Comparison of ENCODE assay signal across 13 cellular contexts in genomic region chr2:96822786-96823185, GRCh38.
"Had no signal": no experiment of that assay in that cellular context is flagged by ENCODE, and none has a peak within 500 bp of the region (broad histone marks: within the 10 kb centered on the region; RNA-seq: fewer than 3 reads in every experiment).

No MANE protein-coding gene starts in this region.

- H3K27me3 Mint-ChIP-seq: activated CD8-positive, alpha-beta memory T cell treated with anti-CD3 and anti-CD28 coated beads, Interleukin-2, amount 10 ng/mL, durations not matched to agents 7 days and 5 days; naive thymus-derived CD8-positive, alpha-beta T cell had no signal

- DNase-seq: activated CD8-positive, alpha-beta memory T cell treated with anti-CD3 and anti-CD28 coated beads, Interleukin-2, amount 10 ng/mL, durations not matched to agents 7 days and 5 days; activated gamma-delta T cell treated with Interleukin-2 at 50 U/mL for 16 hours; activated T-cell treated with anti-CD3 and anti-CD28 coated beads, Interleukin-2, amount 50 U/mL, for 48 hours; caudate nucleus; effector CD8-positive, alpha-beta T cell; hypothalamus; SJCRH30 had no signal

- H3K9me3 ChIP-seq: SJCRH30, tibial nerve had no signal

- H3K9me3 Mint-ChIP-seq: naive thymus-derived CD8-positive, alpha-beta T cell had no signal

- H3K27ac ChIP-seq: coronary artery, SJCRH30, skin epidermis, tibial nerve had no signal

- H3K27ac Mint-ChIP-seq: activated CD8-positive, alpha-beta memory T cell treated with anti-CD3 and anti-CD28 coated beads, Interleukin-2, amount 10 ng/mL, durations not matched to agents 7 days and 5 days had no signal

- FAIRE-seq: astrocyte had no signal

- H3K27me3 ChIP-seq: SJCRH30, tibial nerve had no signal

- H3K4me3 ChIP-seq: coronary artery, lung, SJCRH30, skin epidermis, tibial nerve had no signal

- H3K4me3 Mint-ChIP-seq: activated CD8-positive, alpha-beta memory T cell treated with anti-CD3 and anti-CD28 coated beads, Interleukin-2, amount 10 ng/mL, durations not matched to agents 7 days and 5 days; naive thymus-derived CD8-positive, alpha-beta T cell had no signal
